Comparison of ENCODE assay signal across 26 cellular contexts in the genomic region with DNA sequence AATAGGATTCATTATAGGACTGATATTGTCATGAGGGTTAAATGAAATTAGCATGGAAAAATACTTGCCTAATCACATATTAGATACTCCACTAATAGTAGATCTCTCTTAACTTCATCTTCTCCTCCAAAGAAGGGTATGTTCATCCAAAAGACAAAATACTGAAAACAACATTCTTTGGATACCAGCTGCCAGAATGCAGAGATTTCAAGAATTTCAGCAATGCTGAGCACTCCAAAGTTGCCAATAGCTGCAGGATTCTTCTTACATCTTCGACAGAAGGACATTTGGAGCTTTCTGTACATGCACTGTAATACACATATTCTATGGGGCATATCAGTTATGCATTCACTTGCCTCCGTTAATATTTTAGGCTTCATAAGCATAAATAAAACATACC.
DNase-seq lines count a peak whose midpoint lies in the region; ATAC-seq, FAIRE-seq and TF ChIP-seq lines count a peak whose summit lies in the region.
"Had no signal": no experiment of that assay in that cellular context is flagged by ENCODE, and none has a peak within 500 bp of the region (broad histone marks: within the 10 kb centered on the region; RNA-seq: fewer than 3 reads in every experiment).

No MANE protein-coding gene starts in this region.

- no peak overlapping the region; the same call in 2 of the 3 replicates for H3K4me3 Mint-ChIP-seq in GM23338
- H3K4me3 Mint-ChIP-seq: CD4-positive, alpha-beta memory T cell had no signal

- no peak for TF ChIP-seq POLR2A in H1 (IDR thresholded peaks at IDR 0.05; ENCODE audit: control extremely low read depth in 1 of 2, low read depth in 2 of 2, low read length in 2 of 2)
- no peak for TF ChIP-seq POLR2A in HepG2 (IDR thresholded peaks at IDR 0.05; ENCODE audit: insufficient read depth in 1 of 2, low read depth in 2 of 2, low read length in 2 of 2)

- peaks cover 3% of the 10 kb centered on the region for H3K27me3 Mint-ChIP-seq in GM23338 (ENCODE audit: insufficient read depth, low read depth, poor library complexity)
- H3K27me3 Mint-ChIP-seq: CD4-positive, alpha-beta memory T cell had no signal

- no peak overlapping the region; the same call in 1 of the 2 replicates for H2BK12ac ChIP-seq in H1 (ENCODE audit: low read depth, low read length)

- intact Hi-C loops in HepG2 (cut with micrococcal nuclease; ENCODE audit: unreplicated experiment), result no loop called here

- CTCF ChIA-PET in H1 (lab: Charles Lee; ENCODE audit: partially characterized antibody) (no interaction called here), HepG2 (lab: Yijun Ruan, JAX; ENCODE audit: low intra/inter-chr PET ratio, low total read pairs) (no interaction called here)

- H3K18ac ChIP-seq in H1 (ENCODE audit: extremely low read depth, low read length), result no peak overlapping the region
- no peak overlapping the region for H3K18ac ChIP-seq in mesendoderm (ENCODE audit: low read length)

- H3K36me3 ChIP-seq in GM23338 (ENCODE audit: insufficient read depth), result no peaks in the 10 kb centered on the region
- H3K36me3 ChIP-seq in H1 (ENCODE audit: control insufficient read depth in 2 of 4, insufficient read depth in 4 of 4, low read length in 3 of 4), result no peaks in the 10 kb centered on the region
- H3K36me3 ChIP-seq in mesendoderm (ENCODE audit: control insufficient read depth, insufficient read depth, low read length), result no peaks in the 10 kb centered on the region
- H3K36me3 ChIP-seq in HepG2 (replicated peaks in 1 of 2; ENCODE audit: control insufficient read depth in 1 of 2, insufficient read depth in 2 of 2, low read length in 2 of 2), result no peaks in the 10 kb centered on the region
- H3K36me3 ChIP-seq: MG63, SJCRH30 had no signal

- in situ Hi-C loops in HepG2 (cut with HindIII; ENCODE audit: extremely low pct_ligation_motif_present, low pct_unique_long_range_greater_than_20kb), result no loop called here

- H4K8ac ChIP-seq in H1 (ENCODE audit: extremely low read depth, insufficient read depth, low read length) (no peak overlapping the region), mesendoderm (ENCODE audit: low read depth, low read length) (no peak overlapping the region)

- no peaks in the 10 kb centered on the region; the same call in 1 of the 2 replicates for H3K9me2 ChIP-seq in GM23338 (ENCODE audit: insufficient read depth)

- 53% methylated on average over 2 of the region's 2 CpGs; no CpG with 5 or more reads in 1 of the 2 experiments for WGBS in H1 (ENCODE audit: extremely low coverage in 1 of 2, insufficient coverage in 1 of 2, insufficient read length in 1 of 2, insufficient replicate concordance in 2 of 2, low coverage in 1 of 2, low lambda C conversion rate in 2 of 2, missing lambda C conversion rate in 1 of 2), 2 experiments
- no CpG with 5 or more reads among the region's 2 CpGs for WGBS in mesendoderm (ENCODE audit: extremely low coverage, insufficient coverage, low lambda C conversion rate)
- 2% methylated on average over 2 of the region's 2 CpGs for WGBS in HepG2 (ENCODE audit: low lambda C conversion rate)

- H4K91ac ChIP-seq in H1 (replicated peaks; ENCODE audit: insufficient read length, low read length), result no peak overlapping the region

- H2BK120ac ChIP-seq in H1 (replicated peaks; ENCODE audit: low read depth, low read length), result no peak overlapping the region
- H2BK120ac ChIP-seq in mesendoderm (ENCODE audit: low read depth, low read length), result no peak overlapping the region

- H3K4me3 ChIP-seq in GM23338, result no peak overlapping the region
- H3K4me3 ChIP-seq in H1 (ENCODE audit: extremely low read depth in 1 of 4, insufficient read depth in 2 of 4, low read depth in 3 of 4, low read length in 4 of 4), result peak overlapping the region in 1 of 4 experiments; percentile 20; a peak in 1 of 8 replicates
- H3K4me3 ChIP-seq in mesendoderm (ENCODE audit: low read length), result no peak overlapping the region
- H3K4me3 ChIP-seq in HepG2 (replicated peaks in 1 of 3; ENCODE audit: insufficient read depth in 1 of 3, low read depth in 2 of 3, low read length in 3 of 3), result no peak overlapping the region
- H3K4me3 ChIP-seq: GM12878, MG63, PC-9, SJCRH30 had no signal

- no peaks in the 10 kb centered on the region for H3F3A ChIP-seq in GM23338 (replicated peaks; ENCODE audit: low read depth)

- H3K9ac ChIP-seq in H1 (replicated peaks in 1 of 4; ENCODE audit: extremely low read depth in 1 of 4, low read depth in 3 of 4, low read length in 3 of 4) (no peak overlapping the region), mesendoderm (ENCODE audit: low read length) (no peak overlapping the region), HepG2 (ENCODE audit: insufficient read depth, low read depth, low read length) (no peak overlapping the region)

- H3K4me1 ChIP-seq in GM23338 (ENCODE audit: insufficient read depth) (peaks cover 9% of the 10 kb centered on the region), H1 (replicated peaks in 1 of 4; ENCODE audit: control insufficient read depth in 3 of 4, insufficient read depth in 4 of 4, low read length in 3 of 4) (peaks cover 6 to 16% (median 7%) of the 10 kb centered on the region in 4 experiments), mesendoderm (ENCODE audit: control insufficient read depth, low read depth, low read length) (peaks cover 5% of the 10 kb centered on the region), HepG2 (ENCODE audit: insufficient read depth, low read length) (no peaks in the 10 kb centered on the region)
- H3K4me1 ChIP-seq: SJCRH30 had no signal

- no TSS peak for BruUV-seq in HepG2 (replicated peaks; lab: Mats Ljungman, UMichigan)

- H3K27me3 ChIP-seq in GM23338 (ENCODE audit: insufficient read depth) (no peaks in the 10 kb centered on the region), H1 (replicated peaks in 1 of 4; ENCODE audit: control insufficient read depth in 3 of 4, extremely low read depth in 1 of 4, insufficient read depth in 3 of 4, low read length in 3 of 4) (peaks cover 0 to 5% (median under 1%) of the 10 kb centered on the region in 4 experiments; a peak in 2 of 7 replicates), mesendoderm (ENCODE audit: insufficient read depth, low read length, poor library complexity) (no peaks in the 10 kb centered on the region), HepG2 (ENCODE audit: control insufficient read depth in 1 of 2, insufficient read depth in 2 of 2, low read length in 2 of 2) (0 out of 5 replicates have a peak, but pooled peaks cover 0 to 3% of the 10 kb centered on the region in 2 experiments)
- H3K27me3 ChIP-seq: MG63, SJCRH30 had no signal

- H4K5ac ChIP-seq in H1 (ENCODE audit: insufficient read length, low read depth, low read length), result no peak overlapping the region
- no peak overlapping the region for H4K5ac ChIP-seq in mesendoderm (ENCODE audit: low read length)

- H3K4me2 ChIP-seq in GM23338, result peak overlapping the region; percentile 19; the same call in 1 of the 2 replicates
- peak overlapping the region in 1 of 2 experiments; percentile 10; a peak in 1 of 4 replicates for H3K4me2 ChIP-seq in H1 (ENCODE audit: insufficient read depth in 1 of 2, low read depth in 2 of 2, low read length in 2 of 2)
- H3K4me2 ChIP-seq in mesendoderm (ENCODE audit: low read length), result no peak overlapping the region
- H3K4me2 ChIP-seq in HepG2 (ENCODE audit: low read depth, low read length), result no peak overlapping the region
- H3K4me2 ChIP-seq: PC-9 had no signal

- H2BK5ac ChIP-seq in H1 (ENCODE audit: low read depth, low read length) (no peak overlapping the region), mesendoderm (ENCODE audit: low read length) (no peak overlapping the region)

- TF ChIP-seq EP300 in H1 (IDR thresholded peaks at IDR 0.05; ENCODE audit: borderline replicate concordance in 1 of 2, low read depth in 2 of 2, low read length in 2 of 2) (peak in 1 of 2 experiments; percentile 93; a peak in 2 of 3 replicates), HepG2 (IDR thresholded peaks at IDR 0.05; ENCODE audit: low read depth in 2 of 2, low read length in 2 of 2) (no peak), HepG2 (CRISPR knock-in tag; IDR thresholded peaks at IDR 0.05; ENCODE audit: borderline replicate concordance) (no peak)

- H4K20me1 ChIP-seq in GM23338 (replicated peaks; ENCODE audit: insufficient read depth) (no peaks in the 10 kb centered on the region), H1 (replicated peaks in 1 of 2; ENCODE audit: control insufficient read depth in 1 of 2, insufficient read depth in 2 of 2, low read length in 2 of 2) (no peaks in the 10 kb centered on the region), HepG2 (ENCODE audit: insufficient read depth, low read length) (no peaks in the 10 kb centered on the region)

- DNase-seq in GM23338 (ENCODE audit: low spot score), result peak; percentile 90
- DNase-seq in H1 (ENCODE audit: low read depth in 1 of 2, low spot score in 2 of 2), result no peak
- DNase-seq in mesendoderm, result peak; percentile 90
- no peak for DNase-seq in HepG2 (ENCODE audit: low spot score)
- no peak for DNase-seq in GM03348 (ENCODE audit: low spot score)
- DNase-seq: C1 segment of cervical spinal cord; CD4-positive, alpha-beta memory T cell; COR-L47; GOT3; KBM-7; MG63; NCI-H1105 treated with DMSO at 0.1 percent for 48 hours; NCI-H146; NCI-H446; NCI-H774; PC-9; SJCRH30 had no signal

- H3K14ac ChIP-seq in H1 (ENCODE audit: insufficient read length), result no peak overlapping the region

- no peak overlapping the region for H3K27ac Mint-ChIP-seq in GM23338
- H3K27ac Mint-ChIP-seq: CD4-positive, alpha-beta memory T cell had no signal

- no peak for TF ChIP-seq RAD21 in H1 (IDR thresholded peaks at IDR 0.05 in 1 of 2, conservative IDR thresholded peaks at IDR 0.05 in 1 of 2; ENCODE audit: low read depth in 2 of 2, low read length in 2 of 2)
- no peak for TF ChIP-seq RAD21 in HepG2 (CRISPR knock-in tag; IDR thresholded peaks at IDR 0.05)

- H3K56ac ChIP-seq in H1 (replicated peaks; ENCODE audit: insufficient read length, low read depth, low read length), result no peak overlapping the region
- H3K56ac ChIP-seq in mesendoderm (ENCODE audit: low read length), result no peak overlapping the region

- no peak overlapping the region for H2BK20ac ChIP-seq in H1 (ENCODE audit: low read length)

- H2AK5ac ChIP-seq in H1 (ENCODE audit: low read depth, low read length) (no peak overlapping the region; the same call in 1 of the 2 replicates), mesendoderm (ENCODE audit: low read length) (no peak overlapping the region)

- H3K79me1 ChIP-seq in H1 (ENCODE audit: low read depth, low read length) (no peaks in the 10 kb centered on the region), mesendoderm (ENCODE audit: low read length) (no peaks in the 10 kb centered on the region)

- peaks cover 40% of the 10 kb centered on the region for H3K4me1 Mint-ChIP-seq in GM23338
- H3K4me1 Mint-ChIP-seq: CD4-positive, alpha-beta memory T cell had no signal

- TF ChIP-seq CTCF in GM23338 (conservative IDR thresholded peaks at IDR 0.05; ENCODE audit: low read depth in 2 of 2) (no peak), H1 (IDR thresholded peaks at IDR 0.05; ENCODE audit: control extremely low read depth in 1 of 3, insufficient read depth in 1 of 3, low read depth in 1 of 3, low read length in 3 of 3) (no peak), HepG2 (CRISPR knock-in tag; IDR thresholded peaks at IDR 0.05) (no peak)

- no peaks in the 10 kb centered on the region; the same call in 1 of the 2 replicates for H3K23me2 ChIP-seq in H1 (ENCODE audit: low read depth, low read length)

- H3K9me3 Mint-ChIP-seq in GM23338, result peaks cover 12% of the 10 kb centered on the region

- ATAC-seq in GM23338 (peak; percentile 74), HG03097 (IDR thresholded peaks at IDR 0.05; ENCODE audit: low FRiP score, unreplicated experiment) (no peak), HepG2 (no peak), HG03159 (IDR thresholded peaks at IDR 0.05; ENCODE audit: unreplicated experiment) (no peak)
- ATAC-seq: GM12878, HCT116, Right ventricle myocardium inferior, SK-N-SH treated with all-trans-retinoic acid at 6 μM for 48 hours had no signal

- no peaks in the 10 kb centered on the region for H3K9me3 ChIP-seq in H1 (ENCODE audit: insufficient read depth in 2 of 2, low read depth in 1 of 2, low read length in 1 of 2)
- no peaks in the 10 kb centered on the region for H3K9me3 ChIP-seq in HepG2 (ENCODE audit: low read length)
- H3K9me3 ChIP-seq: MG63, SJCRH30 had no signal

- H3K79me2 ChIP-seq in GM23338 (replicated peaks; ENCODE audit: insufficient read depth) (no peaks in the 10 kb centered on the region), H1 (ENCODE audit: control insufficient read depth in 1 of 2, insufficient read depth in 2 of 2, low read length in 2 of 2) (no peaks in the 10 kb centered on the region), mesendoderm (ENCODE audit: control insufficient read depth, insufficient read depth, low read length) (no peaks in the 10 kb centered on the region), HepG2 (ENCODE audit: insufficient read depth, low read length) (no peaks in the 10 kb centered on the region)

- H2AFZ ChIP-seq in GM23338 (no peak overlapping the region), H1 (ENCODE audit: low read length) (no peak overlapping the region), HepG2 (ENCODE audit: low read length) (no peak overlapping the region)
- H2AFZ ChIP-seq: PC-9 had no signal

- POLR2A ChIA-PET in H1 (lab: Charles Lee; ENCODE audit: partially characterized antibody), result no interaction called here
- POLR2A ChIA-PET in HepG2 (lab: Yijun Ruan, JAX), result no interaction called here

- H2BK15ac ChIP-seq in H1 (ENCODE audit: low read length) (no peak overlapping the region), mesendoderm (replicated peaks; ENCODE audit: low read depth) (no peak overlapping the region)

- H3K4ac ChIP-seq in H1 (replicated peaks; ENCODE audit: insufficient read length, low read depth, low read length) (no peak overlapping the region), mesendoderm (ENCODE audit: low read depth, low read length) (no peak overlapping the region)

- FAIRE-seq in H1 (lab: Jason Lieb, UNC), result peak; percentile 55
- FAIRE-seq in HepG2 (lab: Jason Lieb, UNC), result no peak
- FAIRE-seq: A204.1, G401.6, GM12878 had no signal

- peaks cover 4% of the 10 kb centered on the region; the same call in 2 of the 3 replicates for H3K36me3 Mint-ChIP-seq in GM23338 (ENCODE audit: low read depth)
- H3K36me3 Mint-ChIP-seq: CD4-positive, alpha-beta memory T cell had no signal

- H3K23ac ChIP-seq in H1 (ENCODE audit: insufficient read length), result no peak overlapping the region
- no peak overlapping the region for H3K23ac ChIP-seq in mesendoderm (ENCODE audit: low read length)

- H3K27ac ChIP-seq in GM23338 (ENCODE audit: low read depth) (peak overlapping the region; percentile 61; the same call in 1 of the 2 replicates), H1 (ENCODE audit: low read depth, low read length) (no peak overlapping the region), mesendoderm (ENCODE audit: low read depth, low read length) (no peak overlapping the region), HepG2 (ENCODE audit: extremely low read length, insufficient read depth, low read length) (no peak overlapping the region)
- H3K27ac ChIP-seq: HL-60, PC-9, SJCRH30 had no signal

Comparison
In these comparisons a context has a peak if more than half of its experiments do, and no peak if none do; other contexts are left out.
1. DNase-seq: peak in GM23338 (single experiment) and mesendoderm (single experiment); none in H1 (0 of 2), HepG2 (single experiment) and GM03348 (single experiment).